Comparison of ENCODE assay signal across 1 cellular context in the genomic region with DNA sequence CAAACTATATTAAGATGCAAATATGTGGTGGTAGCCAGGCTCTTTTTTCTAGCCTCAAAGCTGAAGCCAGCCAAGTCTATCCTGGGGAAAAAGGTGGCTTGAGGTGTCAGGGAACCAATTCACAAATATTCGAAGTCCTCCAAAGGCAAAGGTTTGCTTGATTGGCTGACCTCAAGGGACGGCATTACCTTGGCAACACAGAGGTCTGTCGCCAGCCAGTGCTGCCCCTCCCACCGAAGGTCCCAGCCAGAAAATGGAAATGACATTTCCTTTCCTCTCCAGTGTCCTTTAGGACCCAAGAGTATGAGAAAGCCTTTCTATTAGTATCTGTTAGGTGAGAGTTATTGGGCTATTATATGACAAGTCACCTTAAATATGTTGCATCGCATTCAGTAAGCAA.
TF ChIP-seq lines count a peak whose summit lies in the region.

No MANE protein-coding gene starts in this region.

TF ChIP-seq in HepG2, 621 proteins besides CTCF, POLR2A, EP300 and RAD21 (continued from another document):
- TF ChIP-seq, protein P1, sequence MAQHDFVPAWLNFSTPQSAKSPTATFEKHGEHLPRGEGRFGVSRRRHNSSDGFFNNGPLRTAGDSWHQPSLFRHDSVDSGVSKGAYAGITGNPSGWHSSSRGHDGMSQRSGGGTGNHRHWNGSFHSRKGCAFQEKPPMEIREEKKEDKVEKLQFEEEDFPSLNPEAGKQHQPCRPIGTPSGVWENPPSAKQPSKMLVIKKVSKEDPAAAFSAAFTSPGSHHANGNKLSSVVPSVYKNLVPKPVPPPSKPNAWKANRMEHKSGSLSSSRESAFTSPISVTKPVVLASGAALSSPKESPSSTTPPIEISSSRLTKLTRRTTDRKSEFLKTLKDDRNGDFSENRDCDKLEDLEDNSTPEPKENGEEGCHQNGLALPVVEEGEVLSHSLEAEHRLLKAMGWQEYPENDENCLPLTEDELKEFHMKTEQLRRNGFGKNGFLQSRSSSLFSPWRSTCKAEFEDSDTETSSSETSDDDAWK (CRISPR knock-in tag; IDR thresholded peaks at IDR 0.05): no peak
- TF ChIP-seq ZNF296 (CRISPR knock-in tag; conservative IDR thresholded peaks at IDR 0.05) (no peak), TEAD2 (CRISPR knock-in tag; IDR thresholded peaks at IDR 0.05) (no peak), ZKSCAN1 (IDR thresholded peaks at IDR 0.05; ENCODE audit: low read length) (no peak), ZNF331 (CRISPR knock-in tag; IDR thresholded peaks at IDR 0.05) (no peak), ZNF850 (CRISPR knock-in tag; conservative IDR thresholded peaks at IDR 0.05) (no peak), ZNF629 (CRISPR knock-in tag; conservative IDR thresholded peaks at IDR 0.05) (no peak), ZFP62 (CRISPR knock-in tag; IDR thresholded peaks at IDR 0.05) (no peak)
- TF ChIP-seq, protein P2, sequence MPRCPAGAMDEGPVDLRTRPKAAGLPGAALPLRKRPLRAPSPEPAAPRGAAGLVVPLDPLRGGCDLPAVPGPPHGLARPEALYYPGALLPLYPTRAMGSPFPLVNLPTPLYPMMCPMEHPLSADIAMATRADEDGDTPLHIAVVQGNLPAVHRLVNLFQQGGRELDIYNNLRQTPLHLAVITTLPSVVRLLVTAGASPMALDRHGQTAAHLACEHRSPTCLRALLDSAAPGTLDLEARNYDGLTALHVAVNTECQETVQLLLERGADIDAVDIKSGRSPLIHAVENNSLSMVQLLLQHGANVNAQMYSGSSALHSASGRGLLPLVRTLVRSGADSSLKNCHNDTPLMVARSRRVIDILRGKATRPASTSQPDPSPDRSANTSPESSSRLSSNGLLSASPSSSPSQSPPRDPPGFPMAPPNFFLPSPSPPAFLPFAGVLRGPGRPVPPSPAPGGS (CRISPR knock-in tag; IDR thresholded peaks at IDR 0.05): no peak
- TF ChIP-seq, protein P3, sequence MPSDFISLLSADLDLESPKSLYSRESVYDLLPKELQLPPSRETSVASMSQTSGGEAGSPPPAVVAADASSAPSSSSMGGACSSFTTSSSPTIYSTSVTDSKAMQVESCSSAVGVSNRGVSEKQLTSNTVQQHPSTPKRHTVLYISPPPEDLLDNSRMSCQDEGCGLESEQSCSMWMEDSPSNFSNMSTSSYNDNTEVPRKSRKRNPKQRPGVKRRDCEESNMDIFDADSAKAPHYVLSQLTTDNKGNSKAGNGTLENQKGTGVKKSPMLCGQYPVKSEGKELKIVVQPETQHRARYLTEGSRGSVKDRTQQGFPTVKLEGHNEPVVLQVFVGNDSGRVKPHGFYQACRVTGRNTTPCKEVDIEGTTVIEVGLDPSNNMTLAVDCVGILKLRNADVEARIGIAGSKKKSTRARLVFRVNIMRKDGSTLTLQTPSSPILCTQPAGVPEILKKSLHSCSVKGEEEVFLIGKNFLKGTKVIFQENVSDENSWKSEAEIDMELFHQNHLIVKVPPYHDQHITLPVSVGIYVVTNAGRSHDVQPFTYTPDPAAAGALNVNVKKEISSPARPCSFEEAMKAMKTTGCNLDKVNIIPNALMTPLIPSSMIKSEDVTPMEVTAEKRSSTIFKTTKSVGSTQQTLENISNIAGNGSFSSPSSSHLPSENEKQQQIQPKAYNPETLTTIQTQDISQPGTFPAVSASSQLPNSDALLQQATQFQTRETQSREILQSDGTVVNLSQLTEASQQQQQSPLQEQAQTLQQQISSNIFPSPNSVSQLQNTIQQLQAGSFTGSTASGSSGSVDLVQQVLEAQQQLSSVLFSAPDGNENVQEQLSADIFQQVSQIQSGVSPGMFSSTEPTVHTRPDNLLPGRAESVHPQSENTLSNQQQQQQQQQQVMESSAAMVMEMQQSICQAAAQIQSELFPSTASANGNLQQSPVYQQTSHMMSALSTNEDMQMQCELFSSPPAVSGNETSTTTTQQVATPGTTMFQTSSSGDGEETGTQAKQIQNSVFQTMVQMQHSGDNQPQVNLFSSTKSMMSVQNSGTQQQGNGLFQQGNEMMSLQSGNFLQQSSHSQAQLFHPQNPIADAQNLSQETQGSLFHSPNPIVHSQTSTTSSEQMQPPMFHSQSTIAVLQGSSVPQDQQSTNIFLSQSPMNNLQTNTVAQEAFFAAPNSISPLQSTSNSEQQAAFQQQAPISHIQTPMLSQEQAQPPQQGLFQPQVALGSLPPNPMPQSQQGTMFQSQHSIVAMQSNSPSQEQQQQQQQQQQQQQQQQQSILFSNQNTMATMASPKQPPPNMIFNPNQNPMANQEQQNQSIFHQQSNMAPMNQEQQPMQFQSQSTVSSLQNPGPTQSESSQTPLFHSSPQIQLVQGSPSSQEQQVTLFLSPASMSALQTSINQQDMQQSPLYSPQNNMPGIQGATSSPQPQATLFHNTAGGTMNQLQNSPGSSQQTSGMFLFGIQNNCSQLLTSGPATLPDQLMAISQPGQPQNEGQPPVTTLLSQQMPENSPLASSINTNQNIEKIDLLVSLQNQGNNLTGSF (CRISPR knock-in tag; IDR thresholded peaks at IDR 0.05): no peak
